16 cellular contexts compared by ENCODE assay signal in genomic region chr1:87685366-87686136, GRCh38.
DNase-seq lines count a peak whose midpoint lies in the region; ATAC-seq and TF ChIP-seq lines count a peak whose summit lies in the region.
"Had no signal": no experiment of that assay in that cellular context is flagged by ENCODE, and none has a peak within 500 bp of the region (broad histone marks: within the 10 kb centered on the region; RNA-seq: fewer than 3 reads in every experiment).

No MANE protein-coding gene starts in this region.

- H3K9me3 Mint-ChIP-seq in activated naive CD8-positive, alpha-beta T cell treated with anti-CD3 and anti-CD28 coated beads, Interleukin-2, amount 50 U/mL, for 24 hours, result no peaks in the 10 kb centered on the region
- H3K9me3 Mint-ChIP-seq: central memory CD8-positive, alpha-beta T cell; stimulated activated naive CD8-positive, alpha-beta T cell treated with anti-CD3 and anti-CD28 coated beads, Interleukin-15, Interleukin-2, amounts not matched to agents 100 ng/mL and 50 ng/mL, for 24 hours had no signal

- ATAC-seq in Right ventricle myocardium superior (ENCODE audit: poor library complexity) (peak; percentile 29), left ventricle myocardium superior (no peak), upper lobe of right lung (no peak), GM21786 (IDR thresholded peaks at IDR 0.05; ENCODE audit: unreplicated experiment) (no peak)
- ATAC-seq in activated naive CD8-positive, alpha-beta T cell treated with anti-CD3 and anti-CD28 coated beads, Interleukin-2, amount 50 U/mL, for 24 hours, result no peak
- ATAC-seq: A549, HCT116 had no signal

- no peak for DNase-seq in Right ventricle myocardium superior
- DNase-seq in left ventricle myocardium superior, result no peak
- DNase-seq in dorsolateral prefrontal cortex, result no peak
- DNase-seq in upper lobe of right lung, result no peak
- DNase-seq in HUDEP-2 (lab: John Stamatoyannopoulos, UW; ENCODE audit: unreplicated experiment in 76 of 76), result no peak
- DNase-seq in activated naive CD8-positive, alpha-beta T cell treated with anti-CD3 and anti-CD28 coated beads, Interleukin-2, amount 50 U/mL, for 24 hours, result no peak
- DNase-seq: activated effector memory CD4-positive, alpha-beta T cell treated with Interleukin-2 at 50 U/mL for 16 hours; NCI-H187; pancreas; stimulated activated CD4-positive, alpha-beta T cell treated with anti-CD3 and anti-CD28 coated beads, Interleukin-4, amount 100 ng/mL, for 24 hours had no signal

- peaks cover 1% of the 10 kb centered on the region for H3K4me1 Mint-ChIP-seq in activated naive CD8-positive, alpha-beta T cell treated with anti-CD3 and anti-CD28 coated beads, Interleukin-2, amount 50 U/mL, for 24 hours
- H3K4me1 Mint-ChIP-seq: central memory CD8-positive, alpha-beta T cell had no signal

- H3K4me3 ChIP-seq in dorsolateral prefrontal cortex (peak overlapping the region in 46 of 59 donors; percentile 2 to 68 (median 51)), mucosa of stomach (ENCODE audit: low read length) (no peak overlapping the region), upper lobe of right lung (no peak overlapping the region)
- H3K4me3 ChIP-seq: A549 had no signal

- no peak overlapping the region for H3K4me3 Mint-ChIP-seq in activated naive CD8-positive, alpha-beta T cell treated with anti-CD3 and anti-CD28 coated beads, Interleukin-2, amount 50 U/mL, for 24 hours
- H3K4me3 Mint-ChIP-seq: central memory CD8-positive, alpha-beta T cell; stimulated activated naive CD8-positive, alpha-beta T cell treated with anti-CD3 and anti-CD28 coated beads, Interleukin-15, Interleukin-2, amounts not matched to agents 100 ng/mL and 50 ng/mL, for 24 hours had no signal

- TF ChIP-seq CTCF in dorsolateral prefrontal cortex (IDR thresholded peaks at IDR 0.05 in 54 of 56, conservative IDR thresholded peaks at IDR 0.05 in 2 of 56; ENCODE audit: low read depth in 1 of 56, partially characterized antibody in 56 of 56), result no peak
- no peak for TF ChIP-seq CTCF in upper lobe of right lung (IDR thresholded peaks at IDR 0.05)

- peaks cover 51% of the 10 kb centered on the region for H3K4me1 ChIP-seq in mucosa of stomach (ENCODE audit: control insufficient read depth, insufficient read depth, low read length)
- peaks cover 12% of the 10 kb centered on the region for H3K4me1 ChIP-seq in upper lobe of right lung
- H3K4me1 ChIP-seq: A549 had no signal

- H3K36me3 Mint-ChIP-seq in activated naive CD8-positive, alpha-beta T cell treated with anti-CD3 and anti-CD28 coated beads, Interleukin-2, amount 50 U/mL, for 24 hours (ENCODE audit: low read depth), result no peaks in the 10 kb centered on the region

- H3K9ac ChIP-seq in mucosa of stomach (ENCODE audit: low read length), result peak overlapping the region; percentile 48

- intact Hi-C loops in Right ventricle myocardium superior (cut with DNase I) (no loop called here), left ventricle myocardium superior (cut with micrococcal nuclease) (no loop called here), dorsolateral prefrontal cortex (cut with DNase I) (loop anchor here in 1 of 2 donors (10.0 kb wide), 1 partner anchor 351 kb away; no protein-coding TSS in a partner anchor), upper lobe of right lung (cut with DNase I) (no loop called here)

- H3K27me3 Mint-ChIP-seq in activated naive CD8-positive, alpha-beta T cell treated with anti-CD3 and anti-CD28 coated beads, Interleukin-2, amount 50 U/mL, for 24 hours, result no peaks in the 10 kb centered on the region

- H3K36me3 ChIP-seq in mucosa of stomach (ENCODE audit: control insufficient read depth, insufficient read depth, low read length), result no peaks in the 10 kb centered on the region
- H3K36me3 ChIP-seq in upper lobe of right lung, result no peaks in the 10 kb centered on the region
- H3K36me3 ChIP-seq: pancreas had no signal

- H3K27me3 ChIP-seq in dorsolateral prefrontal cortex, result no peaks in the 10 kb centered on the region
- H3K27me3 ChIP-seq in mucosa of stomach (ENCODE audit: control insufficient read depth, insufficient read depth, low read length), result no peaks in the 10 kb centered on the region
- H3K27me3 ChIP-seq in upper lobe of right lung, result no peaks in the 10 kb centered on the region
- H3K27me3 ChIP-seq: pancreas had no signal

- no peak overlapping the region for H3K27ac Mint-ChIP-seq in activated naive CD8-positive, alpha-beta T cell treated with anti-CD3 and anti-CD28 coated beads, Interleukin-2, amount 50 U/mL, for 24 hours
- H3K27ac Mint-ChIP-seq: stimulated activated naive CD8-positive, alpha-beta T cell treated with anti-CD3 and anti-CD28 coated beads, Interleukin-15, Interleukin-2, amounts not matched to agents 100 ng/mL and 50 ng/mL, for 24 hours had no signal

- peak overlapping the region in 1 of 59 donors; percentile 8 for H3K27ac ChIP-seq in dorsolateral prefrontal cortex
- H3K27ac ChIP-seq in upper lobe of right lung, result peak overlapping the region; percentile 76
- H3K27ac ChIP-seq: A549 had no signal

- H3K9me3 ChIP-seq in mucosa of stomach (ENCODE audit: control insufficient read depth, low read length) (no peaks in the 10 kb centered on the region), upper lobe of right lung (no peaks in the 10 kb centered on the region)
- H3K9me3 ChIP-seq: A549, pancreas had no signal

Comparison
In these comparisons a context has a peak if more than half of its experiments do, and no peak if none do; other contexts are left out.
1. H3K4me3 ChIP-seq: peak in dorsolateral prefrontal cortex (46 of 59); none in mucosa of stomach (single experiment) and upper lobe of right lung (single experiment).